In the genomic region with DNA sequence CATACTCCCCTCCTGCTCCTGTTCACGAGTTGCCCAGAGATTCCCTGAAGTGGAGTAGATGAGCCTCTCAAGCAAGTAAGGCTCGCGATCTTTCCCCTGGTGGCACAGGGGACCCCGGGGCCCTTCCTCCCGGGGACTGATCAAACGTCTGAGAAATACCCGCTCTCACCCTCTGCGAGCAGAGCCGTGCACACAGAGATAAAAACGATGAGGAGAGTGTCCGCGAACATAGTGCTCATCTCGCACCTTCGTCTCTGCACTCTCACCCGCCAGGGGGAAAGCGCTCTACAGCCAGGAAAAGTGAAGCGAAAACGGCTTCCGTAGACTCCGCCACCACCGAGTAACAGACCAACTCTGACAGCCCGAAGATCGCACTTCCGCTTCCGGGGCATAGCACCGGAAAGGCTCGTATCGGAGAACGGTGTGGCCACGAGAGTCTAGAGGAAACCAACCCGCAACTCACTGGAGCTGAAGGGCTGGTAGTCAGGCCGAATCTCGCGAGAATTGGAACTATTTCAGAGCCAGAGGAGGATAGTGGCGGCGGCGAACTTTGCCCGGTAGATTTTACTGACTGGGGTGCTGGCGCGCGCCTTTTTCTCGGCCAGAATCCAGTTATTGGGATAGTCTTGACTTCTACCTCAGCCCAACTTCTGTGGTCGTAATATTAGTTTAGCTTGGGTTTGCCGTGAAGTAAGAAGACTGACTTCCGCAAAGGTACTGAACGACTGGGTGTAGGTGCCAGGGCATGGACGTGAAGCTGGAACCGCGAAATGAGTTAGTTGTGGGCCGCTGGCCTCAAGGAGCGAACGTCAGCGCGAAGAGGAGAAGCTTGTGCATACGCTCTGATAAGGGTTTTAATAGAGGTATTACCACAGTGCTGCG, we compare ENCODE assay signal across 8 cellular contexts. TPM values are rescaled to one million over a fixed set of nuclear protein-coding genes. Genes with fewer than 3 reads are reported as not detected.
DNase-seq lines count a peak whose midpoint lies in the region; ATAC-seq and TF ChIP-seq lines count a peak whose summit lies in the region.

A gene with protein sequence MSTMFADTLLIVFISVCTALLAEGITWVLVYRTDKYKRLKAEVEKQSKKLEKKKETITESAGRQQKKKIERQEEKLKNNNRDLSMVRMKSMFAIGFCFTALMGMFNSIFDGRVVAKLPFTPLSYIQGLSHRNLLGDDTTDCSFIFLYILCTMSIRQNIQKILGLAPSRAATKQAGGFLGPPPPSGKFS (minus strand): TSS at position 356 of the 882 bp plus-strand sequence. CDS start 117 bp downstream, at position 239.

- H3K27me3 ChIP-seq in SU-DHL-6 (ENCODE audit: low read length) (no peaks in the 10 kb centered on the region), thymus (ENCODE audit: control insufficient read depth, insufficient read depth) (no peaks in the 10 kb centered on the region)

- TF ChIP-seq CTCF in GM12865 (IDR thresholded peaks at IDR 0.05; ENCODE audit: insufficient read depth, low read depth, low read length, missing control alignments) = peak; percentile 23
- TF ChIP-seq CTCF in SU-DHL-6 (IDR thresholded peaks at IDR 0.05; ENCODE audit: insufficient read depth, low read length, poor library complexity, severe bottlenecking) = no peak
- TF ChIP-seq CTCF in osteocyte (IDR thresholded peaks at IDR 0.05) = peak; percentile 39

- DNase-seq in GM12865 (ENCODE audit: low read depth) (peak; percentile 99), NCI-H128 (lab: John Stamatoyannopoulos, UW; ENCODE audit: unreplicated experiment) (peak; percentile 95), head of caudate nucleus (peak; percentile 93 to 99 (median 97)), osteocyte (ENCODE audit: extremely low spot score, unreplicated experiment) (peak; percentile 96)
- peak; percentile 87 for DNase-seq in activated naive CD8-positive, alpha-beta T cell treated with anti-CD3 and anti-CD28 coated beads, Interleukin-2, amount 10 ng/mL, durations not matched to agents 7 days and 5 days

- intact Hi-C loops in head of caudate nucleus (cut with DNase I) = loop anchor here (5.0 kb wide), 1 partner anchor 71 kb away; a partner anchor contains a TSS

- H3K27ac Mint-ChIP-seq in activated naive CD8-positive, alpha-beta T cell treated with anti-CD3 and anti-CD28 coated beads, Interleukin-2, amount 10 ng/mL, durations not matched to agents 7 days and 5 days = peak within 1 kb of the TSS; percentile 100
- H3K27ac Mint-ChIP-seq in osteocyte (ENCODE audit: unreplicated experiment) = peak within 1 kb of the TSS; percentile 98

- H3F3A ChIP-seq in SU-DHL-6 (ENCODE audit: insufficient read depth) = 0 out of 2 replicates have a peak, but pooled peaks cover 6% of the 10 kb centered on the region

- peak within 1 kb of the TSS; percentile 98 for H3K4me3 Mint-ChIP-seq in activated naive CD8-positive, alpha-beta T cell treated with anti-CD3 and anti-CD28 coated beads, Interleukin-2, amount 10 ng/mL, durations not matched to agents 7 days and 5 days
- peak within 1 kb of the TSS; percentile 94 for H3K4me3 Mint-ChIP-seq in osteocyte (ENCODE audit: unreplicated experiment)

- under 1% methylated on average over 56 of the region's 56 CpGs for WGBS in thymus

- H4K20me1 ChIP-seq in SU-DHL-6 (ENCODE audit: low read depth, low read length) = no peaks in the 10 kb centered on the region

- H3K79me2 ChIP-seq in SU-DHL-6 (ENCODE audit: insufficient read depth, low read length) = peaks cover 46% of the 10 kb centered on the region

- H3K4me1 ChIP-seq in thymus (ENCODE audit: control insufficient read depth, insufficient read depth, low read length) = peaks cover 12% of the 10 kb centered on the region

- peak within 1 kb of the TSS; percentile 88 for H3K4me2 ChIP-seq in SU-DHL-6 (ENCODE audit: low read depth, low read length, poor library complexity, severe bottlenecking)

- H3K27ac ChIP-seq in SU-DHL-6 (ENCODE audit: low read depth, low read length) = peak within 1 kb of the TSS; percentile 84
- H3K27ac ChIP-seq in thymus (ENCODE audit: low read depth) = peak within 1 kb of the TSS; percentile 90

- H3K27me3 Mint-ChIP-seq in activated naive CD8-positive, alpha-beta T cell treated with anti-CD3 and anti-CD28 coated beads, Interleukin-2, amount 10 ng/mL, durations not matched to agents 7 days and 5 days = no peaks in the 10 kb centered on the region
- H3K27me3 Mint-ChIP-seq in osteocyte (ENCODE audit: unreplicated experiment) = no peaks in the 10 kb centered on the region

- POLR2A ChIA-PET in activated naive CD8-positive, alpha-beta T cell treated with anti-CD3 and anti-CD28 coated beads, Interleukin-2, amount 10 ng/mL, durations not matched to agents 7 days and 5 days (lab: Charles Lee) = interaction anchor here (0.5 to 2.6 kb wide), 18 partner anchors 13 to 721 kb away, joined by 3 to 32 read pairs (median 4); a partner anchor contains a TSS

- H3K9ac ChIP-seq in SU-DHL-6 (ENCODE audit: low read length) = peak within 1 kb of the TSS; percentile 83

- H3K36me3 ChIP-seq in SU-DHL-6 (ENCODE audit: low read length) (peaks cover 4% of the 10 kb centered on the region; the same call in 1 of the 2 replicates), thymus (ENCODE audit: control insufficient read depth, insufficient read depth) (peaks cover 13% of the 10 kb centered on the region)

- H2AFZ ChIP-seq in SU-DHL-6 (ENCODE audit: low read depth, low read length, severe bottlenecking) = peak within 1 kb of the TSS; percentile 88

- H3K9me3 ChIP-seq in SU-DHL-6 (ENCODE audit: insufficient read depth, low read length) (no peaks in the 10 kb centered on the region), thymus (ENCODE audit: control insufficient read depth) (no peaks in the 10 kb centered on the region)

- no peaks in the 10 kb centered on the region for H3K9me2 ChIP-seq in SU-DHL-6 (replicated peaks; ENCODE audit: insufficient read depth, low read length)

- H3K4me1 Mint-ChIP-seq in activated naive CD8-positive, alpha-beta T cell treated with anti-CD3 and anti-CD28 coated beads, Interleukin-2, amount 10 ng/mL, durations not matched to agents 7 days and 5 days = peaks cover 42% of the 10 kb centered on the region
- peaks cover 48% of the 10 kb centered on the region for H3K4me1 Mint-ChIP-seq in osteocyte (ENCODE audit: unreplicated experiment)

- H3K4me3 ChIP-seq in GM12865 (ENCODE audit: low read depth, low read length) = peak within 1 kb of the TSS; percentile 91
- peak within 1 kb of the TSS; percentile 69 for H3K4me3 ChIP-seq in SU-DHL-6 (ENCODE audit: insufficient read depth, low read length, poor library complexity, severe bottlenecking)
- H3K4me3 ChIP-seq in thymus (ENCODE audit: low read length) = peak within 1 kb of the TSS; percentile 69

- H3K9me3 Mint-ChIP-seq in activated naive CD8-positive, alpha-beta T cell treated with anti-CD3 and anti-CD28 coated beads, Interleukin-2, amount 10 ng/mL, durations not matched to agents 7 days and 5 days = no peaks in the 10 kb centered on the region
- no peaks in the 10 kb centered on the region for H3K9me3 Mint-ChIP-seq in osteocyte (ENCODE audit: unreplicated experiment)

- H3K36me3 Mint-ChIP-seq in activated naive CD8-positive, alpha-beta T cell treated with anti-CD3 and anti-CD28 coated beads, Interleukin-2, amount 10 ng/mL, durations not matched to agents 7 days and 5 days = peaks cover 35% of the 10 kb centered on the region
- H3K36me3 Mint-ChIP-seq in osteocyte (ENCODE audit: unreplicated experiment) = peaks cover 30% of the 10 kb centered on the region

- peak; percentile 100 for ATAC-seq in HG02642 (IDR thresholded peaks at IDR 0.05; ENCODE audit: poor library complexity, unreplicated experiment)
- ATAC-seq in activated naive CD8-positive, alpha-beta T cell treated with anti-CD3 and anti-CD28 coated beads, Interleukin-2, amount 10 ng/mL, durations not matched to agents 7 days and 5 days (ENCODE audit: low read depth) = peak; percentile 99

RNA-seq across cellular contexts. Expression of the gene that starts here (rescaled TPM):
- 10 to 100 TPM; 73.7 to 79.2 TPM for total RNA-seq in activated naive CD8-positive, alpha-beta T cell treated with anti-CD3 and anti-CD28 coated beads, Interleukin-2, amount 10 ng/mL, durations not matched to agents 7 days and 5 days
- total RNA-seq in osteocyte = 101 and 103 TPM in 2 replicates
- 86.2 TPM for polyA plus RNA-seq in thymus

Comparison
In these comparisons a context has a peak if more than half of its experiments do, and no peak if none do; other contexts are left out.
1. Peak in every context shown above with its lines: DNase-seq, ATAC-seq, H3K4me3 ChIP-seq and H3K27ac ChIP-seq.